ENCODE assay signal across 9 cellular contexts in genomic region chr6:32945106-32945761, GRCh38. TPM values are rescaled to one million over a fixed set of nuclear protein-coding genes. Genes with fewer than 3 reads are reported as not detected.
DNase-seq lines count a peak whose midpoint lies in the region; ATAC-seq and TF ChIP-seq lines count a peak whose summit lies in the region.
"Had no signal": no experiment of that assay in that cellular context is flagged by ENCODE, and none has a peak within 500 bp of the region (broad histone marks: within the 10 kb centered on the region; RNA-seq: fewer than 3 reads in every experiment).

No MANE protein-coding gene starts in this region.

- peak overlapping the region in 5 of 7 donors; percentile 73 to 98 (median 83) for H3K27ac Mint-ChIP-seq in CD4-positive, alpha-beta memory T cell
- peak overlapping the region; percentile 9 for H3K27ac Mint-ChIP-seq in activated T-helper 2 cell treated with anti-CD3 and anti-CD28 coated beads, Interferon-gamma antibody, Interleukin-2, Interleukin-4, amounts not matched to agents 10 μg/mL and 5 μg/mL and 100 μg/mL, durations not matched to agents 14 hours and 24 hours and 36 hours
- peak overlapping the region; percentile 85 to 99 (median 96) for H3K27ac Mint-ChIP-seq in naive thymus-derived CD8-positive, alpha-beta T cell

- peak in 1 of 2 donors; percentile 8 for TF ChIP-seq POLR2A in gastrocnemius medialis (IDR thresholded peaks at IDR 0.05)

- intact Hi-C loops in CD4-positive, alpha-beta memory T cell (cut with micrococcal nuclease), result no loop called here
- intact Hi-C loops in activated T-helper 2 cell treated with anti-CD3 and anti-CD28 coated beads, Interferon-gamma antibody, Interleukin-2, Interleukin-4, amounts not matched to agents 10 μg/mL and 5 μg/mL and 100 μg/mL, durations not matched to agents 14 hours and 24 hours and 36 hours (cut with micrococcal nuclease), result loop anchor here (2.0 kb wide), 3 partner anchors 24 to 106 kb away; partner anchors contain the start of genes BRD2 and TAP2
- intact Hi-C loops in Right ventricle myocardium superior (cut with DNase I) (no loop called here), gastrocnemius medialis (cut with DNase I; ENCODE audit: low total_unique reads) (no loop called here)

- no peak overlapping the region for H3K4me3 ChIP-seq in CD4-positive, alpha-beta memory T cell (ENCODE audit: low read length in 2 of 2)
- H3K4me3 ChIP-seq in gastrocnemius medialis, result no peak overlapping the region

- POLR2A ChIA-PET in CD4-positive, alpha-beta memory T cell (lab: Charles Lee; ENCODE audit: partially characterized antibody), result interaction anchor here (1.7 to 15.8 kb wide), 5 partner anchors 7 to 101 kb away, joined by 7 to 698 read pairs (median 24); partner anchors contain the start of genes BRD2, HLA-DMA and PSMB8
- POLR2A ChIA-PET in naive thymus-derived CD8-positive, alpha-beta T cell (lab: Charles Lee), result interaction anchor here (1.1 to 14.1 kb wide), 8 partner anchors 9 to 107 kb away, joined by 4 to 510 read pairs (median 12); partner anchors contain the start of genes BRD2, HLA-DMA, PSMB9 and TAP1

- H3K9me3 ChIP-seq in CD4-positive, alpha-beta memory T cell (ENCODE audit: control insufficient read depth in 1 of 2, low read length in 2 of 2), result no peaks in the 10 kb centered on the region
- no peaks in the 10 kb centered on the region for H3K9me3 ChIP-seq in gastrocnemius medialis

- no peak for TF ChIP-seq CTCF in gastrocnemius medialis (IDR thresholded peaks at IDR 0.05 in 4 of 5, conservative IDR thresholded peaks at IDR 0.05 in 1 of 5)

- no peaks in the 10 kb centered on the region for H3K27me3 Mint-ChIP-seq in CD4-positive, alpha-beta memory T cell
- no peaks in the 10 kb centered on the region for H3K27me3 Mint-ChIP-seq in activated T-helper 2 cell treated with anti-CD3 and anti-CD28 coated beads, Interferon-gamma antibody, Interleukin-2, Interleukin-4, amounts not matched to agents 10 μg/mL and 5 μg/mL and 100 μg/mL, durations not matched to agents 14 hours and 24 hours and 36 hours (ENCODE audit: low read depth)
- H3K27me3 Mint-ChIP-seq in naive thymus-derived CD8-positive, alpha-beta T cell, result no peaks in the 10 kb centered on the region

- H3K9me3 Mint-ChIP-seq in CD4-positive, alpha-beta memory T cell, result no peaks in the 10 kb centered on the region
- H3K9me3 Mint-ChIP-seq in activated T-helper 2 cell treated with anti-CD3 and anti-CD28 coated beads, Interferon-gamma antibody, Interleukin-2, Interleukin-4, amounts not matched to agents 10 μg/mL and 5 μg/mL and 100 μg/mL, durations not matched to agents 14 hours and 24 hours and 36 hours, result peaks cover 21% of the 10 kb centered on the region
- H3K9me3 Mint-ChIP-seq in naive thymus-derived CD8-positive, alpha-beta T cell, result no peaks in the 10 kb centered on the region

- H3K36me3 ChIP-seq in CD4-positive, alpha-beta memory T cell (ENCODE audit: insufficient read depth, low read length), result no peaks in the 10 kb centered on the region
- H3K36me3 ChIP-seq in gastrocnemius medialis, result no peaks in the 10 kb centered on the region

- peak overlapping the region in 3 of 8 donors; percentile 16 to 91 (median 86) for H3K4me3 Mint-ChIP-seq in CD4-positive, alpha-beta memory T cell
- H3K4me3 Mint-ChIP-seq in activated T-helper 2 cell treated with anti-CD3 and anti-CD28 coated beads, Interferon-gamma antibody, Interleukin-2, Interleukin-4, amounts not matched to agents 10 μg/mL and 5 μg/mL and 100 μg/mL, durations not matched to agents 14 hours and 24 hours and 36 hours (ENCODE audit: low read depth), result no peak overlapping the region
- H3K4me3 Mint-ChIP-seq in naive thymus-derived CD8-positive, alpha-beta T cell, result peak overlapping the region in 9 of 10 donors; percentile 34 to 96 (median 67)

- in situ Hi-C loops in KBM-7 (cut with MboI; ENCODE audit: low pct_unique_long_range_greater_than_20kb, low sequenced_read_pairs) (no loop called here), gastrocnemius medialis (cut with MboI; ENCODE audit: low sequenced_read_pairs in 4 of 4) (no loop called here)

- ATAC-seq in naive thymus-derived CD8-positive, alpha-beta T cell, result peak in 1 of 2 donors; percentile 36
- ATAC-seq in Right ventricle myocardium superior (ENCODE audit: poor library complexity) (no peak), gastrocnemius medialis (no peak)

- H3K4me1 ChIP-seq in CD4-positive, alpha-beta memory T cell (ENCODE audit: insufficient read depth, low read length), result peaks cover 52% of the 10 kb centered on the region
- H3K4me1 ChIP-seq in gastrocnemius medialis, result peaks cover 0 to 13% of the 10 kb centered on the region in 2 donors

- DNase-seq in CD4-positive, alpha-beta memory T cell, result no peak
- DNase-seq in KBM-7 (peak; percentile 82), retina (no peak), GDM1 (lab: John Stamatoyannopoulos, UW) (no peak), Right ventricle myocardium superior (no peak), gastrocnemius medialis (no peak)
- DNase-seq in activated T-helper 2 cell treated with anti-CD3 and anti-CD28 coated beads, Interferon-gamma antibody, Interleukin-2, Interleukin-4, amounts not matched to agents 10 μg/mL and 5 μg/mL and 100 μg/mL, durations not matched to agents 14 hours and 24 hours and 36 hours (ENCODE audit: low spot score), result no peak
- DNase-seq in naive thymus-derived CD8-positive, alpha-beta T cell, result peak in 3 of 10 donors; percentile 16 to 76 (median 31)
- DNase-seq: DMS53 had no signal

- H3K36me3 Mint-ChIP-seq in CD4-positive, alpha-beta memory T cell, result no peaks in the 10 kb centered on the region
- peaks cover 20% of the 10 kb centered on the region for H3K36me3 Mint-ChIP-seq in activated T-helper 2 cell treated with anti-CD3 and anti-CD28 coated beads, Interferon-gamma antibody, Interleukin-2, Interleukin-4, amounts not matched to agents 10 μg/mL and 5 μg/mL and 100 μg/mL, durations not matched to agents 14 hours and 24 hours and 36 hours (ENCODE audit: low read depth)
- no peaks in the 10 kb centered on the region for H3K36me3 Mint-ChIP-seq in naive thymus-derived CD8-positive, alpha-beta T cell

- H3K27me3 ChIP-seq in CD4-positive, alpha-beta memory T cell (ENCODE audit: insufficient read depth, low read length), result no peaks in the 10 kb centered on the region
- H3K27me3 ChIP-seq in gastrocnemius medialis, result no peaks in the 10 kb centered on the region

- CTCF ChIA-PET in CD4-positive, alpha-beta memory T cell (lab: Charles Lee; ENCODE audit: partially characterized antibody), result interaction anchor here (1.2 to 15.9 kb wide), 5 partner anchors 8 to 51 kb away, joined by 5 to 631 read pairs (median 85); partner anchors contain the start of genes BRD2 and HLA-DMA

- peaks cover 44 to 72% (median 54%) of the 10 kb centered on the region in 4 donors for H3K4me1 Mint-ChIP-seq in CD4-positive, alpha-beta memory T cell
- H3K4me1 Mint-ChIP-seq in activated T-helper 2 cell treated with anti-CD3 and anti-CD28 coated beads, Interferon-gamma antibody, Interleukin-2, Interleukin-4, amounts not matched to agents 10 μg/mL and 5 μg/mL and 100 μg/mL, durations not matched to agents 14 hours and 24 hours and 36 hours (ENCODE audit: low read depth), result peaks cover 66% of the 10 kb centered on the region
- peaks cover 47 to 95% (median 72%) of the 10 kb centered on the region in 4 donors for H3K4me1 Mint-ChIP-seq in naive thymus-derived CD8-positive, alpha-beta T cell

- peak overlapping the region; percentile 43 for H3K27ac ChIP-seq in CD4-positive, alpha-beta memory T cell (ENCODE audit: low read depth, low read length)
- H3K27ac ChIP-seq in gastrocnemius medialis, result peak overlapping the region in 1 of 4 donors; percentile 2

RNA-seq across cellular contexts. Expression of gene HLA-DMB, which starts 4.4 kb away (rescaled TPM):
- 1 to 10 TPM; 7.9 to 8.1 TPM for total RNA-seq in CD4-positive, alpha-beta memory T cell
- 10 to 100 TPM in 1 of 2 donors, 1 to 10 TPM in 1; 7.6 to 15.5 TPM for polyA plus RNA-seq in CD4-positive, alpha-beta memory T cell
- 1.3 and 1.4 TPM in 2 replicates for total RNA-seq in activated T-helper 2 cell treated with anti-CD3 and anti-CD28 coated beads, Interferon-gamma antibody, Interleukin-2, Interleukin-4, amounts not matched to agents 10 μg/mL and 5 μg/mL and 100 μg/mL, durations not matched to agents 14 hours and 24 hours and 36 hours
- total RNA-seq in naive thymus-derived CD8-positive, alpha-beta T cell, result 10 to 100 TPM; 23.0 to 23.5 TPM
- 10 to 100 TPM; 10.8 to 22.5 (median 16.8) TPM for polyA plus RNA-seq in naive thymus-derived CD8-positive, alpha-beta T cell
- 10.4 TPM for total RNA-seq in Right ventricle myocardium superior
- 1 to 10 TPM; 4.3 to 8.1 (median 5.6) TPM for total RNA-seq in gastrocnemius medialis

RNA-seq across cellular contexts. Expression of gene HLA-DMA, which starts 7.7 kb away (rescaled TPM):
- 10 to 100 TPM in 1 of 2 experiments, 1 to 10 TPM in 1; 8.5 to 10.2 TPM for total RNA-seq in CD4-positive, alpha-beta memory T cell
- polyA plus RNA-seq in CD4-positive, alpha-beta memory T cell, result 10 to 100 TPM in 1 of 2 donors, 1 to 10 TPM in 1; 8.1 to 26.0 TPM
- total RNA-seq in activated T-helper 2 cell treated with anti-CD3 and anti-CD28 coated beads, Interferon-gamma antibody, Interleukin-2, Interleukin-4, amounts not matched to agents 10 μg/mL and 5 μg/mL and 100 μg/mL, durations not matched to agents 14 hours and 24 hours and 36 hours, result 15.9 and 19.0 TPM in 2 replicates
- 10 to 100 TPM; 38.7 to 39.7 TPM for total RNA-seq in naive thymus-derived CD8-positive, alpha-beta T cell
- 10 to 100 TPM; 23.7 to 37.4 (median 26.9) TPM for polyA plus RNA-seq in naive thymus-derived CD8-positive, alpha-beta T cell
- total RNA-seq in Right ventricle myocardium superior (16.3 TPM), gastrocnemius medialis (10 to 100 TPM in 1 of 4 donors, 1 to 10 TPM in 3; 3.6 to 22.8 (median 6.3) TPM)

RNA-seq across cellular contexts. Expression of gene BRD2, which starts 23.2 kb away (rescaled TPM):
- 100 to 1,000 TPM; 375 to 378 TPM for total RNA-seq in CD4-positive, alpha-beta memory T cell
- 10 to 100 TPM; 13.7 to 87.8 TPM for polyA plus RNA-seq in CD4-positive, alpha-beta memory T cell
- 295 and 306 TPM in 2 replicates for total RNA-seq in activated T-helper 2 cell treated with anti-CD3 and anti-CD28 coated beads, Interferon-gamma antibody, Interleukin-2, Interleukin-4, amounts not matched to agents 10 μg/mL and 5 μg/mL and 100 μg/mL, durations not matched to agents 14 hours and 24 hours and 36 hours
- total RNA-seq in naive thymus-derived CD8-positive, alpha-beta T cell, result 100 to 1,000 TPM; 454 to 455 TPM
- 10 to 100 TPM; 24.5 to 72.8 (median 29.8) TPM for polyA plus RNA-seq in naive thymus-derived CD8-positive, alpha-beta T cell
- 62.6 TPM for total RNA-seq in Right ventricle myocardium superior
- 100 to 1,000 TPM in 1 of 4 donors, 10 to 100 TPM in 3; 62.5 to 108 (median 86.6) TPM for total RNA-seq in gastrocnemius medialis

Comparison
In these comparisons a context has a peak if more than half of its experiments do, and no peak if none do; other contexts are left out.
1. H3K27ac Mint-ChIP-seq: peak in every context shown above with its lines; median percentile 96 in naive thymus-derived CD8-positive, alpha-beta T cell; 83 in CD4-positive, alpha-beta memory T cell; 9 in activated T-helper 2 cell treated with anti-CD3 and anti-CD28 coated beads, Interferon-gamma antibody, Interleukin-2, Interleukin-4, amounts not matched to agents 10 μg/mL and 5 μg/mL and 100 μg/mL, durations not matched to agents 14 hours and 24 hours and 36 hours.